ENCODE assay signal across 1 cellular context in the genomic region with DNA sequence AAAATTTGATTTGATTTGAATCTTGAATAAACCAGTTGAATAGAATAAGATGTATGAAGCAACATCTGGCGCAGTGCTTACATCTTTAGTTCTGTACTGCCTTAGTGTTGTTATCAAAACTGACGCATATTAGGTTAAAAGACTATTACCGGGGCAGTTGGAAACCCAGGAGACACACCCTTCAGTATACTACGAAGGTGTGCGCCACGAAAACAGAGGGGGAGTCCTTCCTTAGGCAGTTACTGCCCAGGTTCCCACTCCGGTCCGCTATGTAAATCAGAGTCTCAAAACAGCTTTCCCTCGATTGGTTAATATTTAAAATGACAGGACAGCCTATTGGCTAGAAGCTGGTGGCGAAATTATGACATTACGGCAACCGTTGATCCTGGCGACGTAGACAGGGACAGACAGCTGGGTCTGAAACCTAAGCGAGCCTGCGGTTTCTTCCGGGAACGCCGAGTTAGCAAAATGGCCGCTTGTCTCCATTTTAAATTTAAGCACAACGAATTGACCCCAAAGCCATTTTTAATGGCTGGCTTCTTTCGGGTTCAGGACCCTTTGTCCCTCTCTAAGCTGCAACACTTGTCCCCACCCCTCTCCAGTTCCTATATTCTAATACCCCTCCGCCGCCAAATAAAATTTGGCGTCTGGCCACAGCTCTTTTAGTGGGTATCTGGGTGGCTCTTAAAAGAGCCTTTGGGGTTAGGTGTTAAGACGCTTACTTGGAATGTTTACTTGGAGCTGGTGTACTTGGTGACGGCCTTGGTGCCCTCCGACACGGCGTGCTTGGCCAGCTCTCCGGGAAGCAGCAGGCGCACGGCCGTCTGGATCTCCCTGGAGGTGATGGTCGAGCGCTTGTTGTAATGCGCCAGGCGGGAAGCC.
TF ChIP-seq lines count a peak whose summit lies in the region.

No MANE protein-coding gene starts in this region.

TF ChIP-seq in GM12878, 131 proteins besides CTCF, POLR2A, EP300 and RAD21 (continued from another document and continues in another):
- TF ChIP-seq, protein P1, sequence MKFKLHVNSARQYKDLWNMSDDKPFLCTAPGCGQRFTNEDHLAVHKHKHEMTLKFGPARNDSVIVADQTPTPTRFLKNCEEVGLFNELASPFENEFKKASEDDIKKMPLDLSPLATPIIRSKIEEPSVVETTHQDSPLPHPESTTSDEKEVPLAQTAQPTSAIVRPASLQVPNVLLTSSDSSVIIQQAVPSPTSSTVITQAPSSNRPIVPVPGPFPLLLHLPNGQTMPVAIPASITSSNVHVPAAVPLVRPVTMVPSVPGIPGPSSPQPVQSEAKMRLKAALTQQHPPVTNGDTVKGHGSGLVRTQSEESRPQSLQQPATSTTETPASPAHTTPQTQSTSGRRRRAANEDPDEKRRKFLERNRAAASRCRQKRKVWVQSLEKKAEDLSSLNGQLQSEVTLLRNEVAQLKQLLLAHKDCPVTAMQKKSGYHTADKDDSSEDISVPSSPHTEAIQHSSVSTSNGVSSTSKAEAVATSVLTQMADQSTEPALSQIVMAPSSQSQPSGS (IDR thresholded peaks at IDR 0.05; ENCODE audit: low read length): peak; percentile 94
- 0 out of 2 replicates have a peak, but pooled peaks have one; percentile 45 for TF ChIP-seq GABPA (IDR thresholded peaks at IDR 0.05; ENCODE audit: low read depth)
- TF ChIP-seq REST (IDR thresholded peaks at IDR 0.05; ENCODE audit: low read depth, low read length): peak; percentile 50; the same call in 1 of the 2 replicates
- 0 out of 2 replicates have a peak, but pooled peaks have one; percentile 3 for TF ChIP-seq KAT2A (conservative IDR thresholded peaks at IDR 0.05; ENCODE audit: control insufficient read depth, low read depth, low read length)
- no peak for TF ChIP-seq ZNF24 (IDR thresholded peaks at IDR 0.05)
- TF ChIP-seq GATAD2B (conservative IDR thresholded peaks at IDR 0.05; ENCODE audit: low read depth): no peak; the same call in 1 of the 2 replicates
- TF ChIP-seq MYB (IDR thresholded peaks at IDR 0.05; ENCODE audit: borderline replicate concordance, low read depth, low read length): peak; percentile 93
- TF ChIP-seq, protein P2, sequence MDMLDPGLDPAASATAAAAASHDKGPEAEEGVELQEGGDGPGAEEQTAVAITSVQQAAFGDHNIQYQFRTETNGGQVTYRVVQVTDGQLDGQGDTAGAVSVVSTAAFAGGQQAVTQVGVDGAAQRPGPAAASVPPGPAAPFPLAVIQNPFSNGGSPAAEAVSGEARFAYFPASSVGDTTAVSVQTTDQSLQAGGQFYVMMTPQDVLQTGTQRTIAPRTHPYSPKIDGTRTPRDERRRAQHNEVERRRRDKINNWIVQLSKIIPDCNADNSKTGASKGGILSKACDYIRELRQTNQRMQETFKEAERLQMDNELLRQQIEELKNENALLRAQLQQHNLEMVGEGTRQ (IDR thresholded peaks at IDR 0.05; ENCODE audit: borderline replicate concordance, low read depth, low read length): no peak
- TF ChIP-seq ZBED1 (IDR thresholded peaks at IDR 0.05; ENCODE audit: borderline replicate concordance): peak; percentile 79; the same call in 1 of the 2 replicates
- no peak; the same call in none of the 2 replicates for TF ChIP-seq LARP7 (IDR thresholded peaks at IDR 0.05)
- TF ChIP-seq YBX1 (IDR thresholded peaks at IDR 0.05): no peak
- no peak for TF ChIP-seq ASH2L (IDR thresholded peaks at IDR 0.05; ENCODE audit: borderline replicate concordance, low read depth)
- peak; percentile 23 for TF ChIP-seq TCF7 (IDR thresholded peaks at IDR 0.05; ENCODE audit: borderline replicate concordance)
- no peak for TF ChIP-seq MYC (IDR thresholded peaks at IDR 0.05; ENCODE audit: insufficient read depth, insufficient read length, insufficient replicate concordance, low read length, severe bottlenecking)
- peak; percentile 11 for TF ChIP-seq FOS (IDR thresholded peaks at IDR 0.05; ENCODE audit: borderline replicate concordance, extremely low read depth, insufficient read length)
- peak; percentile 33 for TF ChIP-seq E4F1 (IDR thresholded peaks at IDR 0.05; ENCODE audit: borderline replicate concordance, partially characterized antibody)
- TF ChIP-seq RB1 (IDR thresholded peaks at IDR 0.05; ENCODE audit: borderline replicate concordance): no peak
- no peak for TF ChIP-seq CBX5 (IDR thresholded peaks at IDR 0.05; ENCODE audit: low read depth)
- TF ChIP-seq NFYA (IDR thresholded peaks at IDR 0.05; ENCODE audit: borderline replicate concordance, low read depth, low read length): no peak; the same call in 1 of the 2 replicates
- TF ChIP-seq MTA3 (IDR thresholded peaks at IDR 0.05; ENCODE audit: borderline replicate concordance, low read length): peak; percentile 91; the same call in 1 of the 2 replicates
- peak; percentile 93 to 95 for TF ChIP-seq IKZF2 (IDR thresholded peaks at IDR 0.05)
- TF ChIP-seq BRCA1 (IDR thresholded peaks at IDR 0.05; ENCODE audit: low read depth, low read length): no peak
- TF ChIP-seq ESRRA (IDR thresholded peaks at IDR 0.05; ENCODE audit: low read length): no peak
- TF ChIP-seq, protein P3, sequence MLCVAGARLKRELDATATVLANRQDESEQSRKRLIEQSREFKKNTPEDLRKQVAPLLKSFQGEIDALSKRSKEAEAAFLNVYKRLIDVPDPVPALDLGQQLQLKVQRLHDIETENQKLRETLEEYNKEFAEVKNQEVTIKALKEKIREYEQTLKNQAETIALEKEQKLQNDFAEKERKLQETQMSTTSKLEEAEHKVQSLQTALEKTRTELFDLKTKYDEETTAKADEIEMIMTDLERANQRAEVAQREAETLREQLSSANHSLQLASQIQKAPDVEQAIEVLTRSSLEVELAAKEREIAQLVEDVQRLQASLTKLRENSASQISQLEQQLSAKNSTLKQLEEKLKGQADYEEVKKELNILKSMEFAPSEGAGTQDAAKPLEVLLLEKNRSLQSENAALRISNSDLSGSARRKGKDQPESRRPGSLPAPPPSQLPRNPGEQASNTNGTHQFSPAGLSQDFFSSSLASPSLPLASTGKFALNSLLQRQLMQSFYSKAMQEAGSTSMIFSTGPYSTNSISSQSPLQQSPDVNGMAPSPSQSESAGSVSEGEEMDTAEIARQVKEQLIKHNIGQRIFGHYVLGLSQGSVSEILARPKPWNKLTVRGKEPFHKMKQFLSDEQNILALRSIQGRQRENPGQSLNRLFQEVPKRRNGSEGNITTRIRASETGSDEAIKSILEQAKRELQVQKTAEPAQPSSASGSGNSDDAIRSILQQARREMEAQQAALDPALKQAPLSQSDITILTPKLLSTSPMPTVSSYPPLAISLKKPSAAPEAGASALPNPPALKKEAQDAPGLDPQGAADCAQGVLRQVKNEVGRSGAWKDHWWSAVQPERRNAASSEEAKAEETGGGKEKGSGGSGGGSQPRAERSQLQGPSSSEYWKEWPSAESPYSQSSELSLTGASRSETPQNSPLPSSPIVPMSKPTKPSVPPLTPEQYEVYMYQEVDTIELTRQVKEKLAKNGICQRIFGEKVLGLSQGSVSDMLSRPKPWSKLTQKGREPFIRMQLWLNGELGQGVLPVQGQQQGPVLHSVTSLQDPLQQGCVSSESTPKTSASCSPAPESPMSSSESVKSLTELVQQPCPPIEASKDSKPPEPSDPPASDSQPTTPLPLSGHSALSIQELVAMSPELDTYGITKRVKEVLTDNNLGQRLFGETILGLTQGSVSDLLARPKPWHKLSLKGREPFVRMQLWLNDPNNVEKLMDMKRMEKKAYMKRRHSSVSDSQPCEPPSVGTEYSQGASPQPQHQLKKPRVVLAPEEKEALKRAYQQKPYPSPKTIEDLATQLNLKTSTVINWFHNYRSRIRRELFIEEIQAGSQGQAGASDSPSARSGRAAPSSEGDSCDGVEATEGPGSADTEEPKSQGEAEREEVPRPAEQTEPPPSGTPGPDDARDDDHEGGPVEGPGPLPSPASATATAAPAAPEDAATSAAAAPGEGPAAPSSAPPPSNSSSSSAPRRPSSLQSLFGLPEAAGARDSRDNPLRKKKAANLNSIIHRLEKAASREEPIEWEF (IDR thresholded peaks at IDR 0.05; ENCODE audit: insufficient replicate concordance, low read depth, low read length): no peak
- peak; percentile 13; the same call in 1 of the 2 replicates for TF ChIP-seq TAF1 (IDR thresholded peaks at IDR 0.05; ENCODE audit: borderline replicate concordance, low read depth, low read length)
- no peak for TF ChIP-seq KDM1A (IDR thresholded peaks at IDR 0.05; ENCODE audit: borderline replicate concordance)
- TF ChIP-seq FOXK2 (IDR thresholded peaks at IDR 0.05): no peak; the same call in 1 of the 2 replicates
- TF ChIP-seq SUPT20H (IDR thresholded peaks at IDR 0.05; ENCODE audit: borderline replicate concordance, control insufficient read depth, low read depth, low read length): no peak
- no peak for TF ChIP-seq SIX5 (IDR thresholded peaks at IDR 0.05; ENCODE audit: low read depth, low read length, severe bottlenecking)
- no peak; the same call in 1 of the 2 replicates for TF ChIP-seq NFXL1 (IDR thresholded peaks at IDR 0.05; ENCODE audit: borderline replicate concordance)
- no peak for TF ChIP-seq CHD4 (IDR thresholded peaks at IDR 0.05)
- TF ChIP-seq, protein P4, sequence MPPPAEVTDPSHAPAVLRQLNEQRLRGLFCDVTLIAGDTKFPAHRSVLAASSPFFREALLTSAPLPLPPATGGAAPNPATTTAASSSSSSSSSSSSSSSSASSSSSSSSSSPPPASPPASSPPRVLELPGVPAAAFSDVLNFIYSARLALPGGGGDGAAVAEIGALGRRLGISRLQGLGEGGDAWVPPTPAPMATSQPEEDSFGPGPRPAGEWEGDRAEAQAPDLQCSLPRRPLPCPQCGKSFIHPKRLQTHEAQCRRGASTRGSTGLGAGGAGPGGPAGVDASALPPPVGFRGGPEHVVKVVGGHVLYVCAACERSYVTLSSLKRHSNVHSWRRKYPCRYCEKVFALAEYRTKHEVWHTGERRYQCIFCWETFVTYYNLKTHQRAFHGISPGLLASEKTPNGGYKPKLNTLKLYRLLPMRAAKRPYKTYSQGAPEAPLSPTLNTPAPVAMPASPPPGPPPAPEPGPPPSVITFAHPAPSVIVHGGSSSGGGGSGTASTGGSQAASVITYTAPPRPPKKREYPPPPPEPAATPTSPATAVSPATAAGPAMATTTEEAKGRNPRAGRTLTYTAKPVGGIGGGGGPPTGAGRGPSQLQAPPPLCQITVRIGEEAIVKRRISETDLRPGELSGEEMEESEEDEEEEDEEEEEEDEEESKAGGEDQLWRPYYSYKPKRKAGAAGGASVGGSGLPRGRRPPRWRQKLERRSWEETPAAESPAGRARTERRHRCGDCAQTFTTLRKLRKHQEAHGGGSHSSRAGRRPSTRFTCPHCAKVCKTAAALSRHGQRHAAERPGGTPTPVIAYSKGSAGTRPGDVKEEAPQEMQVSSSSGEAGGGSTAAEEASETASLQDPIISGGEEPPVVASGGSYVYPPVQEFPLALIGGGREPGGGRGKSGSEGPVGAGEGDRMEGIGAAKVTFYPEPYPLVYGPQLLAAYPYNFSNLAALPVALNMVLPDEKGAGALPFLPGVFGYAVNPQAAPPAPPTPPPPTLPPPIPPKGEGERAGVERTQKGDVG (CRISPR knock-in tag; IDR thresholded peaks at IDR 0.05): peak; percentile 91
- TF ChIP-seq, protein P5, sequence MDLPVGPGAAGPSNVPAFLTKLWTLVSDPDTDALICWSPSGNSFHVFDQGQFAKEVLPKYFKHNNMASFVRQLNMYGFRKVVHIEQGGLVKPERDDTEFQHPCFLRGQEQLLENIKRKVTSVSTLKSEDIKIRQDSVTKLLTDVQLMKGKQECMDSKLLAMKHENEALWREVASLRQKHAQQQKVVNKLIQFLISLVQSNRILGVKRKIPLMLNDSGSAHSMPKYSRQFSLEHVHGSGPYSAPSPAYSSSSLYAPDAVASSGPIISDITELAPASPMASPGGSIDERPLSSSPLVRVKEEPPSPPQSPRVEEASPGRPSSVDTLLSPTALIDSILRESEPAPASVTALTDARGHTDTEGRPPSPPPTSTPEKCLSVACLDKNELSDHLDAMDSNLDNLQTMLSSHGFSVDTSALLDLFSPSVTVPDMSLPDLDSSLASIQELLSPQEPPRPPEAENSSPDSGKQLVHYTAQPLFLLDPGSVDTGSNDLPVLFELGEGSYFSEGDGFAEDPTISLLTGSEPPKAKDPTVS (IDR thresholded peaks at IDR 0.05; ENCODE audit: low read depth, low read length): peak; percentile 70; the same call in 1 of the 2 replicates
